Comparison of ENCODE assay signal across 8 cellular contexts in the genomic region with DNA sequence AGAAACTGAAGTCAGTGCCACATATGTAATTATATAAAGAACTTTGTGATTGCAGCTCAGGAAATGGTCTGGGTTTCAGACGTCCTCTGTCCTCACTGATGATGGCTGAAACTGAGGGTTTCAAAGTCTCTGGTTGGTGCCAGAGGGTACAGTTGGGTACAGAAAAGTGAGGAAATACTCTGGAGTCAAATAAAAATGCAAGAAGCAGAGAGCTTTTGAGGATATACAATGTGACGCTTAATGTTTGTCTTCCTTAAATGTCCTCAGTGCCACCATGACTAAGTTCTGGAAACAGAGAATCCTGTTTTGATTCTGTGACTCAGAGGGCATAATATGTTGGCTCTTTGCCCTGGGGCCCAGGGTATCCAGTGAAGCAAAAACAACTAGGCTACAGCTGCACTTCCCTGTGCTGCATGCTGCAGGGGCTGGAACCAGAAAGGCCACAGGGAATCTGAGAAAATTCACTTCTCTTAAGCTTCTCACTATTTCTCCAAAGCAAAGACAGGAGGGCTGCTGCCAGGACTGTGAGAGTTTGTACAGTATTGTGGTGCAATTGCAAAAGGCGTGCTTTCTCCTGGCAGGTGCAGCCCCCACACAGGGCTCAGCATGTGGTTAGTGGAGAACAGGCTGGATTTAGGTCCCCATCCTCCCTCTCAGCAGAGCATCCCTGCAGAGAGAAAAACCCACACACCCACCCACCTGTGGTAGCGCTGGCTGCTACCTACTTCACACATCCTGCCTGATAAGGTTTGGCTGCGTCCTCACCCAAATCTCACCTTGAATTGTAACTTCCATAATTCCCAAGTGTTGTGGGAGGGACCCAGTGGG.
DNase-seq lines count a peak whose midpoint lies in the region; ATAC-seq lines count a peak whose summit lies in the region.

No MANE protein-coding gene starts in this region.

- H3K27me3 Mint-ChIP-seq in T-helper 17 cell: peaks cover 14% of the 10 kb centered on the region

- H3K27ac Mint-ChIP-seq in T-helper 17 cell: no peak overlapping the region

- H3K9me3 ChIP-seq in T-helper 17 cell (ENCODE audit: control insufficient read depth, low read length, poor library complexity, severe bottlenecking): no peaks in the 10 kb centered on the region

- peak; percentile 82 for DNase-seq in CD1c-positive myeloid dendritic cell (ENCODE audit: extremely low spot score)
- peak; percentile 69 for DNase-seq in Jurkat, Clone E6-1 (ENCODE audit: low read depth, low spot score)
- DNase-seq in brain pericyte (ENCODE audit: low read depth, low spot score): peak; percentile 96
- DNase-seq in lung microvascular endothelial cell (ENCODE audit: low read depth in 2 of 2): peak; percentile 89 to 95
- no peak for DNase-seq in NCI-H1436 treated with DMSO at 0.1 percent for 48 hours (lab: John Stamatoyannopoulos, UW)
- no peak for DNase-seq in NCI-H526 treated with DMSO at 0.1 percent for 48 hours (lab: John Stamatoyannopoulos, UW)
- DNase-seq in T-helper 17 cell: no peak

- no peak overlapping the region for H3K4me3 ChIP-seq in Jurkat, Clone E6-1 (ENCODE audit: low read length)

- peaks cover under 1% of the 10 kb centered on the region for H3K4me1 Mint-ChIP-seq in T-helper 17 cell

- no peaks in the 10 kb centered on the region for H3K36me3 Mint-ChIP-seq in T-helper 17 cell (ENCODE audit: low read depth)

- ATAC-seq in GM18867 (IDR thresholded peaks at IDR 0.05; ENCODE audit: unreplicated experiment) (no peak), T-helper 17 cell (no peak)

- H3K4me3 Mint-ChIP-seq in T-helper 17 cell: no peak overlapping the region

Comparison
In these comparisons a context has a peak if more than half of its experiments do, and no peak if none do; other contexts are left out.
1. DNase-seq: peak in CD1c-positive myeloid dendritic cell (single experiment), Jurkat, Clone E6-1 (single experiment), brain pericyte (single experiment) and lung microvascular endothelial cell (2 of 2); none in NCI-H1436 treated with DMSO at 0.1 percent for 48 hours (single experiment), NCI-H526 treated with DMSO at 0.1 percent for 48 hours (single experiment) and T-helper 17 cell (0 of 3).